Comparison of ENCODE assay signal across 28 cellular contexts in genomic region chr19:33872445-33873320, GRCh38.
DNase-seq lines count a peak whose midpoint lies in the region; ATAC-seq, FAIRE-seq and TF ChIP-seq lines count a peak whose summit lies in the region.
"Had no signal": no experiment of that assay in that cellular context is flagged by ENCODE, and none has a peak within 500 bp of the region (broad histone marks: within the 10 kb centered on the region; RNA-seq: fewer than 3 reads in every experiment).

No MANE protein-coding gene starts in this region.

- TF ChIP-seq CTCF in bronchial epithelial cell (IDR thresholded peaks at IDR 0.05; ENCODE audit: insufficient read depth, low read length, severe bottlenecking), result no peak

- H3K27ac ChIP-seq in BLaER1 treated with 17β-estradiol and CSF1 and Interleukin-3, amounts not matched to agents 10 nM and 100 nM, result no peak overlapping the region
- H3K27ac ChIP-seq: breast epithelium, gastrocnemius medialis, hepatocyte, thoracic aorta had no signal

- H3K36me3 ChIP-seq in BLaER1 treated with 17β-estradiol and CSF1 and Interleukin-3, amounts not matched to agents 10 nM and 100 nM, result no peaks in the 10 kb centered on the region
- no peaks in the 10 kb centered on the region for H3K36me3 ChIP-seq in bronchial epithelial cell (ENCODE audit: control insufficient read depth, insufficient read depth, low read length)
- no peaks in the 10 kb centered on the region for H3K36me3 ChIP-seq in H7 (replicated peaks; ENCODE audit: control insufficient read depth, insufficient read depth, low read length)
- H3K36me3 ChIP-seq: breast epithelium, gastrocnemius medialis, thoracic aorta had no signal

- no peak for ATAC-seq in GM21390 (IDR thresholded peaks at IDR 0.05; ENCODE audit: unreplicated experiment)
- ATAC-seq: activated CD4-positive, CD25-positive, alpha-beta regulatory T cell treated with anti-CD3 and anti-CD28 coated beads, Interleukin-2, amount 50 U/mL, for 24 hours; activated naive CD4-positive, alpha-beta T cell treated with anti-CD3 and anti-CD28 coated beads, Interleukin-2, amount 50 U/mL, for 72 hours; effector memory CD8-positive, alpha-beta T cell; gastrocnemius medialis; Panc1 had no signal

- H3K4me3 ChIP-seq in BLaER1 treated with 17β-estradiol and CSF1 and Interleukin-3, amounts not matched to agents 10 nM and 100 nM, result no peak overlapping the region
- no peak overlapping the region for H3K4me3 ChIP-seq in bronchial epithelial cell (ENCODE audit: low read depth, low read length)
- H3K4me3 ChIP-seq in H7 (ENCODE audit: insufficient read depth, low read depth, low read length), result no peak overlapping the region
- H3K4me3 ChIP-seq: breast epithelium, gastrocnemius medialis, hepatocyte, thoracic aorta had no signal

- FAIRE-seq in HTR-8/SVneo (lab: Jason Lieb, UNC) (peak; percentile 68), bronchial epithelial cell (lab: Jason Lieb, UNC) (no peak)
- FAIRE-seq: colon, GM18507, TTC549 had no signal

- no peaks in the 10 kb centered on the region for H3K27me3 ChIP-seq in BLaER1 treated with 17β-estradiol and CSF1 and Interleukin-3, amounts not matched to agents 10 nM and 100 nM
- H3K27me3 ChIP-seq in bronchial epithelial cell (ENCODE audit: control insufficient read depth, insufficient read depth, low read length), result no peaks in the 10 kb centered on the region
- H3K27me3 ChIP-seq in H7 (ENCODE audit: control insufficient read depth, insufficient read depth, low read length), result no peaks in the 10 kb centered on the region
- H3K27me3 ChIP-seq: breast epithelium, gastrocnemius medialis, hepatocyte had no signal

- H3K4me1 ChIP-seq in BLaER1 treated with 17β-estradiol and CSF1 and Interleukin-3, amounts not matched to agents 10 nM and 100 nM, result peaks cover 7 to 17% (median 11%) of the 10 kb centered on the region in 10 experiments; a peak in 19 of 20 replicates
- H3K4me1 ChIP-seq: gastrocnemius medialis had no signal

- DNase-seq in HTR-8/SVneo (ENCODE audit: insufficient read length, low spot score) (no peak), bronchial epithelial cell (ENCODE audit: low read depth) (peak; percentile 76), mesenteric fat pad (ENCODE audit: low spot score) (peak; percentile 26), H7 (no peak), NCI-H1436 treated with DMSO at 0.1 percent for 48 hours (lab: John Stamatoyannopoulos, UW) (no peak)
- no peak for DNase-seq in activated effector memory CD4-positive, alpha-beta T cell treated with Interleukin-2 at 50 U/mL for 16 hours
- DNase-seq: activated CD4-positive, alpha-beta memory T cell treated with anti-CD3 and anti-CD28 coated beads for 36 hours; activated CD8-positive, alpha-beta memory T cell treated with anti-CD3 and anti-CD28 coated beads, Interleukin-2, amount 50 U/mL, for 4 hours; effector memory CD8-positive, alpha-beta T cell; gastrocnemius medialis; HFFc6; Karpas-422; NCI-H1092; NCI-H1930; NCI-H526; nucleus accumbens; stimulated activated CD4-positive, alpha-beta T cell treated with anti-CD3 and anti-CD28 coated beads, Interleukin-15, amount 100 ng/mL, for 24 hours had no signal

- no peaks in the 10 kb centered on the region for H3K9me3 ChIP-seq in BLaER1 treated with 17β-estradiol and CSF1 and Interleukin-3, amounts not matched to agents 10 nM and 100 nM (replicated peaks in 1 of 11)
- H3K9me3 ChIP-seq: breast epithelium, gastrocnemius medialis, thoracic aorta had no signal

- H3K4me2 ChIP-seq in BLaER1 treated with 17β-estradiol and CSF1 and Interleukin-3, amounts not matched to agents 10 nM and 100 nM, result peak overlapping the region; percentile 31 to 67 (median 48); a peak in 21 of 22 replicates
- H3K4me2 ChIP-seq: hepatocyte had no signal

- H4K20me1 ChIP-seq in BLaER1 treated with 17β-estradiol and CSF1 and Interleukin-3, amounts not matched to agents 10 nM and 100 nM, result no peaks in the 10 kb centered on the region

- no peak overlapping the region for H3K9ac ChIP-seq in BLaER1 treated with 17β-estradiol and CSF1 and Interleukin-3, amounts not matched to agents 10 nM and 100 nM

Comparison
In these comparisons a context has a peak if more than half of its experiments do, and no peak if none do; other contexts are left out.
1. DNase-seq: peak in bronchial epithelial cell (single experiment) and mesenteric fat pad (single experiment); none in HTR-8/SVneo (single experiment), activated effector memory CD4-positive, alpha-beta T cell treated with Interleukin-2 at 50 U/mL for 16 hours (single experiment), H7 (single experiment) and NCI-H1436 treated with DMSO at 0.1 percent for 48 hours (single experiment).